ENCODE assay signal across 8 cellular contexts in the genomic region with DNA sequence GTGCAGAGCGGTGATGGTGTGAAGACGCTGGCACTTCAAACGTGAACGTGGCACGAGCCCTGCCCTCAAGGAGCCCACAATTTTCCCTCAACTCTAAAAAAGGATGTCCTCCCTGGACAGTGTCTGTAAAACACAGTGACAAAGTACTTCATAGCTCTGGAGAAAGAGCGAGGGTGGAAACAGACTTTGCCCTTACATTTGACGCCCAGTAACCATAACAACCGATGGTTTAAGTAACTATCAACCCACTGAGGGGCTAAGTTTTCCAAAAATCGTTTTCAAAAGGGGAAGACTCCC. TPM values are rescaled to one million over a fixed set of nuclear protein-coding genes. Genes with fewer than 3 reads are reported as not detected.
DNase-seq lines count a peak whose midpoint lies in the region; ATAC-seq and TF ChIP-seq lines count a peak whose summit lies in the region.

No MANE protein-coding gene starts in this region.

- H3K36me3 ChIP-seq in GM23248 (ENCODE audit: low read depth) (no peaks in the 10 kb centered on the region), SK-N-MC (ENCODE audit: insufficient read depth, low read length) (no peaks in the 10 kb centered on the region)

- TF ChIP-seq CTCF in foreskin fibroblast (IDR thresholded peaks at IDR 0.05; ENCODE audit: low read depth, low read length): no peak
- TF ChIP-seq CTCF in retinal pigment epithelial cell (conservative IDR thresholded peaks at IDR 0.05; ENCODE audit: low read depth, low read length): no peak

- H3K4me3 ChIP-seq in GM23248 (peak overlapping the region; percentile 97), SK-N-MC (peak overlapping the region; percentile 94), foreskin fibroblast (ENCODE audit: low read depth in 1 of 2, low read length in 2 of 2) (peak overlapping the region; percentile 85 to 91), retinal pigment epithelial cell (ENCODE audit: low read length) (peak overlapping the region; percentile 77)

- peaks cover 53% of the 10 kb centered on the region for H3K79me2 ChIP-seq in GM23248 (ENCODE audit: insufficient read depth)

- H3F3A ChIP-seq in GM23248 (ENCODE audit: insufficient read depth): peaks cover 18% of the 10 kb centered on the region

- H3K4me1 ChIP-seq in GM23248 (ENCODE audit: insufficient read depth): peaks cover 36% of the 10 kb centered on the region

- DNase-seq in GM23248 (no peak), SK-N-MC (ENCODE audit: low read depth, low spot score) (no peak), foreskin fibroblast (no peak), retinal pigment epithelial cell (ENCODE audit: low read depth) (no peak), C1 segment of cervical spinal cord (lab: John Stamatoyannopoulos, UW) (no peak), COLO829 (ENCODE audit: low spot score) (no peak)
- no peak for DNase-seq in effector CD8-positive, alpha-beta T cell (lab: John Stamatoyannopoulos, UW)

- in situ Hi-C loops in GM23248 (cut with MboI): no loop called here

- peak overlapping the region; percentile 92 for H3K4me2 ChIP-seq in GM23248 (ENCODE audit: unreplicated experiment)

- H3K9me3 ChIP-seq in GM23248 (ENCODE audit: low read depth) (no peaks in the 10 kb centered on the region), SK-N-MC (ENCODE audit: low read depth, low read length) (no peaks in the 10 kb centered on the region)

- peak overlapping the region; percentile 83 for H3K9ac ChIP-seq in GM23248
- peak overlapping the region; percentile 83 for H3K9ac ChIP-seq in SK-N-MC (ENCODE audit: insufficient read length)

- ATAC-seq in HG03025 (IDR thresholded peaks at IDR 0.05; ENCODE audit: low FRiP score, unreplicated experiment): no peak

- H3K27me3 ChIP-seq in GM23248 (replicated peaks; ENCODE audit: insufficient read depth): no peaks in the 10 kb centered on the region

- no peaks in the 10 kb centered on the region for H3K9me2 ChIP-seq in GM23248 (ENCODE audit: insufficient read depth)

- H3K27ac ChIP-seq in GM23248: peak overlapping the region; percentile 48
- H3K27ac ChIP-seq in SK-N-MC: no peak overlapping the region

- peak overlapping the region; percentile 83 for H2AFZ ChIP-seq in GM23248

- WGBS in GM23248 (ENCODE audit: low coverage in 1 of 2, low lambda C conversion rate in 2 of 2, missing lambda C conversion rate in 2 of 2), 2 experiments: 24 to 27% methylated on average over 9 of the region's 9 CpGs

- no peaks in the 10 kb centered on the region for H4K20me1 ChIP-seq in GM23248 (ENCODE audit: insufficient read depth)

RNA-seq across cellular contexts. Expression of gene TEX2, which starts 1.0 kb away (rescaled TPM):
- 37.0 and 39.8 TPM in 2 replicates for total RNA-seq in GM23248 (2014; rRNA removed; shearing (Covaris generic))
- 26.9 and 28.3 TPM in 2 replicates for polyA plus RNA-seq in GM23248 (2016; fragmentation: Nextera tagmentation; extraction: Ambion mirVana)
